In the genomic region with DNA sequence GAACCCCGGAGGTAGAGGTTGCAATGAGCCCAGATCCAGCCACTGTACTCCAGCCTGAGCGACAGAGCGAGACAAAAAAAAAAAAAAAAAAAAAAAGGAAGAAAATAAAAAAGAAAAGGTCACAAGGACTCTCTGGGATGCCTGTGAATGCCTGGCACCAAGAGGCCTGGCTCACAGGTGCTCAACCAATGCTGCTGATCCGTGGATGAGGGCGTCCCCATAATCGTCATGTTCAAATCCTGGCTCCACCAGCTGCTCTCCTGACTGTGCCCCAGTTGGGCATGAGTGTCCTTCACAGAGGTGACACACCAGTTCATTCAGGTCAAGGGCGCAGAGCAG, we compare ENCODE assay signal across 9 cellular contexts. TPM values are rescaled to one million over a fixed set of nuclear protein-coding genes. Genes with fewer than 3 reads are reported as not detected.
DNase-seq lines count a peak whose midpoint lies in the region; ATAC-seq and TF ChIP-seq lines count a peak whose summit lies in the region.
"Had no signal": no experiment of that assay in that cellular context is flagged by ENCODE, and none has a peak within 500 bp of the region (broad histone marks: within the 10 kb centered on the region; RNA-seq: fewer than 3 reads in every experiment).

No MANE protein-coding gene starts in this region.

- no peaks in the 10 kb centered on the region for H3K27me3 Mint-ChIP-seq in Caco-2 (ENCODE audit: insufficient read depth, unreplicated experiment)
- H3K27me3 Mint-ChIP-seq in effector memory CD8-positive, alpha-beta T cell = peaks cover 19 to 21% of the 10 kb centered on the region in 2 donors

- CTCF ChIA-PET in Caco-2 (lab: Charles Lee) = interaction anchor here (1.0 to 2.4 kb wide), 2 partner anchors 15 to 36 kb away, joined by 3 to 17 read pairs; no protein-coding TSS in a partner anchor

- H3K4me2 ChIP-seq in OCI-LY3 (ENCODE audit: low read length) (peak overlapping the region; percentile 92), parathyroid adenoma (ENCODE audit: low read length) (peak overlapping the region; percentile 75)

- peak overlapping the region; percentile 90 for H3K4me3 Mint-ChIP-seq in Caco-2 (ENCODE audit: unreplicated experiment)
- H3K4me3 Mint-ChIP-seq in effector memory CD8-positive, alpha-beta T cell = peak overlapping the region; percentile 83 to 86

- H2AFZ ChIP-seq in OCI-LY3 (ENCODE audit: low read depth, low read length) (peak overlapping the region; percentile 87; the same call in 1 of the 2 replicates), parathyroid adenoma (peak overlapping the region; percentile 80)

- H3K4me3 ChIP-seq in Caco-2 (ENCODE audit: low read depth, low read length) = peak overlapping the region; percentile 82
- peak overlapping the region; percentile 77 for H3K4me3 ChIP-seq in OCI-LY3 (ENCODE audit: low read length)
- H3K4me3 ChIP-seq in parathyroid adenoma (ENCODE audit: low read depth, low read length) = peak overlapping the region; percentile 75

- no peak for ATAC-seq in effector memory CD8-positive, alpha-beta T cell (replicated peaks)

- H3K27ac ChIP-seq in OCI-LY3 (ENCODE audit: low read length) (no peak overlapping the region), parathyroid adenoma (no peak overlapping the region)

- no TSS peak for BruUV-seq in Caco-2 (replicated peaks; lab: Mats Ljungman, UMichigan)

- H3K27me3 ChIP-seq in Caco-2 (replicated peaks; ENCODE audit: control insufficient read depth, insufficient read depth, low read length) (no peaks in the 10 kb centered on the region), OCI-LY3 (ENCODE audit: low read depth, low read length) (peaks cover 5% of the 10 kb centered on the region; the same call in 1 of the 2 replicates), parathyroid adenoma (ENCODE audit: control insufficient read depth, insufficient read depth, low read length) (no peaks in the 10 kb centered on the region)
- H3K27me3 ChIP-seq: right atrium auricular region had no signal

- H3K9me3 Mint-ChIP-seq in Caco-2 (ENCODE audit: unreplicated experiment) = no peaks in the 10 kb centered on the region
- no peaks in the 10 kb centered on the region for H3K9me3 Mint-ChIP-seq in effector memory CD8-positive, alpha-beta T cell

- H3K27ac Mint-ChIP-seq in Caco-2 (ENCODE audit: unreplicated experiment) = peak overlapping the region; percentile 77
- peak overlapping the region in 1 of 2 donors; percentile 38 for H3K27ac Mint-ChIP-seq in effector memory CD8-positive, alpha-beta T cell

- H3K36me3 ChIP-seq in Caco-2 (ENCODE audit: control insufficient read depth, insufficient read depth, low read length) = no peaks in the 10 kb centered on the region
- peaks cover 4% of the 10 kb centered on the region for H3K36me3 ChIP-seq in OCI-LY3 (replicated peaks; ENCODE audit: low read depth, low read length)
- no peaks in the 10 kb centered on the region for H3K36me3 ChIP-seq in parathyroid adenoma (ENCODE audit: control insufficient read depth, insufficient read depth, low read length)
- H3K36me3 ChIP-seq: right atrium auricular region had no signal

- peaks cover 11% of the 10 kb centered on the region for H4K20me1 ChIP-seq in OCI-LY3 (ENCODE audit: insufficient read depth, low read length)

- no peaks in the 10 kb centered on the region for H3K4me1 Mint-ChIP-seq in Caco-2 (ENCODE audit: low read depth, unreplicated experiment)
- H3K4me1 Mint-ChIP-seq in effector memory CD8-positive, alpha-beta T cell (ENCODE audit: low read depth in 2 of 2) = peaks cover 21 to 23% of the 10 kb centered on the region in 2 donors

- intact Hi-C loops in Caco-2 (cut with micrococcal nuclease; ENCODE audit: unreplicated experiment) = loop anchor here (10.0 kb wide), 1 partner anchor 219 kb away; no protein-coding TSS in a partner anchor

- H3K4me1 ChIP-seq in Caco-2 = peaks cover 18% of the 10 kb centered on the region
- peaks cover 4% of the 10 kb centered on the region; the same call in 1 of the 2 replicates for H3K4me1 ChIP-seq in OCI-LY3 (ENCODE audit: low read length)
- H3K4me1 ChIP-seq in parathyroid adenoma = no peaks in the 10 kb centered on the region

- H3K36me3 Mint-ChIP-seq in Caco-2 (ENCODE audit: insufficient read depth, unreplicated experiment) = peaks cover 29% of the 10 kb centered on the region
- H3K36me3 Mint-ChIP-seq in effector memory CD8-positive, alpha-beta T cell (ENCODE audit: insufficient read depth) = peaks cover 20% of the 10 kb centered on the region

- POLR2A ChIA-PET in Caco-2 (lab: Charles Lee) = no interaction called here

- H3K79me2 ChIP-seq in OCI-LY3 (ENCODE audit: low read length) = no peaks in the 10 kb centered on the region
- no peaks in the 10 kb centered on the region for H3K79me2 ChIP-seq in parathyroid adenoma

- H3K9me3 ChIP-seq in Caco-2 (no peaks in the 10 kb centered on the region), OCI-LY3 (ENCODE audit: insufficient read depth, low read length) (no peaks in the 10 kb centered on the region), parathyroid adenoma (ENCODE audit: control insufficient read depth, low read length) (no peaks in the 10 kb centered on the region)
- H3K9me3 ChIP-seq: right atrium auricular region had no signal

- TF ChIP-seq CTCF in Caco-2 (IDR thresholded peaks at IDR 0.05; ENCODE audit: insufficient read depth in 1 of 2, low read depth in 1 of 2, low read length in 1 of 2, severe bottlenecking in 1 of 2, unreplicated experiment in 1 of 2) = no peak
- TF ChIP-seq CTCF in OCI-LY3 (IDR thresholded peaks at IDR 0.05; ENCODE audit: low read depth, low read length) = no peak
- no peak for TF ChIP-seq CTCF in parathyroid adenoma (IDR thresholded peaks at IDR 0.05)

- no peak for DNase-seq in Caco-2
- DNase-seq in effector memory CD8-positive, alpha-beta T cell = no peak
- no peak for DNase-seq in dedifferentiated amniotic fluid mesenchymal stem cell (ENCODE audit: extremely low spot score)
- DNase-seq in 8988T = no peak
- DNase-seq in NCI-H1105 (lab: John Stamatoyannopoulos, UW) = no peak
- no peak for DNase-seq in middle frontal gyrus (ENCODE audit: extremely low spot score, low spot score)

- H3K9ac ChIP-seq in OCI-LY3 (ENCODE audit: low read length) (no peak overlapping the region), parathyroid adenoma (no peak overlapping the region)

RNA-seq across cellular contexts. Expression of gene GAS2L1, which starts 0.6 kb away (rescaled TPM):
- total RNA-seq in Caco-2 (2022) = 20.4 and 21.1 TPM in 2 replicates

RNA-seq across cellular contexts. Expression of gene RASL10A, which starts 9.7 kb away (rescaled TPM):
- total RNA-seq in Caco-2 (2022) = 1.1 and 1.8 TPM in 2 replicates

RNA-seq across cellular contexts. Expression of gene EWSR1, which starts 37.7 kb away (rescaled TPM):
- 343 and 358 TPM in 2 replicates for total RNA-seq in Caco-2 (2022)

RNA-seq across cellular contexts. Expression of gene RHBDD3, which starts 38.0 kb away (rescaled TPM):
- total RNA-seq in Caco-2 (2022) = 47.7 and 49.6 TPM in 2 replicates
